ENCODE assay signal across 1 cellular context in the genomic region with DNA sequence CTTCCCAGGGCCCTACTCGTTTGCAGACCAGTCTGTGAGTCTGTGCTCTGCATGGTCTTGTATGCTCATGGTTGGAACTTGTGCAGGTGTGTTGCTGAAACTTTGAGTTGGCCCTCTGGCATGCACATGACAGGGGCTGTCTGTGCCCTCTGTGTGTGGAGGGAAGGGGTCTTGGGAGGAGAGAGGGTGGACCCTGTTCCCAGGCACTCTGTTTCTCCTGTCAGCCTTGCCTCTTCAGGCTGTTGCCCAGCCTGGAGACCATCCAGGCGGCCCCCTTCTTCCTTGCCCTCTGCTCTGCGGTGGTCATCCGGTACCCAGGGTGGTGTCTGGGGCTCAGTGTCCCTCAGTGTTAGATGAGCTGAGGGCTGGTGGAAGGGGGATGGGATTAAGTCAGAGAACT.
TF ChIP-seq lines count a peak whose summit lies in the region.

No MANE protein-coding gene starts in this region.

TF ChIP-seq in WTC11, 78 proteins besides CTCF, POLR2A, EP300 and RAD21 (continued from another document):
- TF ChIP-seq, protein P1, sequence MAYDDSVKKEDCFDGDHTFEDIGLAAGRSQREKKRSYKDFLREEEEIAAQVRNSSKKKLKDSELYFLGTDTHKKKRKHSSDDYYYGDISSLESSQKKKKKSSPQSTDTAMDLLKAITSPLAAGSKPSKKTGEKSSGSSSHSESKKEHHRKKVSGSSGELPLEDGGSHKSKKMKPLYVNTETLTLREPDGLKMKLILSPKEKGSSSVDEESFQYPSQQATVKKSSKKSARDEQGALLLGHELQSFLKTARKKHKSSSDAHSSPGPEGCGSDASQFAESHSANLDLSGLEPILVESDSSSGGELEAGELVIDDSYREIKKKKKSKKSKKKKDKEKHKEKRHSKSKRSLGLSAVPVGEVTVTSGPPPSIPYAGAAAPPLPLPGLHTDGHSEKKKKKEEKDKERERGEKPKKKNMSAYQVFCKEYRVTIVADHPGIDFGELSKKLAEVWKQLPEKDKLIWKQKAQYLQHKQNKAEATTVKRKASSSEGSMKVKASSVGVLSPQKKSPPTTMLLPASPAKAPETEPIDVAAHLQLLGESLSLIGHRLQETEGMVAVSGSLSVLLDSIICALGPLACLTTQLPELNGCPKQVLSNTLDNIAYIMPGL (CRISPR knock-in tag; IDR thresholded peaks at IDR 0.05) = no peak
- TF ChIP-seq GRHL2 (CRISPR knock-in tag; IDR thresholded peaks at IDR 0.05; ENCODE audit: insufficient replicate concordance, severe bottlenecking) = no peak
- no peak for TF ChIP-seq JAZF1 (CRISPR knock-in tag; IDR thresholded peaks at IDR 0.05)
- TF ChIP-seq, protein P2, sequence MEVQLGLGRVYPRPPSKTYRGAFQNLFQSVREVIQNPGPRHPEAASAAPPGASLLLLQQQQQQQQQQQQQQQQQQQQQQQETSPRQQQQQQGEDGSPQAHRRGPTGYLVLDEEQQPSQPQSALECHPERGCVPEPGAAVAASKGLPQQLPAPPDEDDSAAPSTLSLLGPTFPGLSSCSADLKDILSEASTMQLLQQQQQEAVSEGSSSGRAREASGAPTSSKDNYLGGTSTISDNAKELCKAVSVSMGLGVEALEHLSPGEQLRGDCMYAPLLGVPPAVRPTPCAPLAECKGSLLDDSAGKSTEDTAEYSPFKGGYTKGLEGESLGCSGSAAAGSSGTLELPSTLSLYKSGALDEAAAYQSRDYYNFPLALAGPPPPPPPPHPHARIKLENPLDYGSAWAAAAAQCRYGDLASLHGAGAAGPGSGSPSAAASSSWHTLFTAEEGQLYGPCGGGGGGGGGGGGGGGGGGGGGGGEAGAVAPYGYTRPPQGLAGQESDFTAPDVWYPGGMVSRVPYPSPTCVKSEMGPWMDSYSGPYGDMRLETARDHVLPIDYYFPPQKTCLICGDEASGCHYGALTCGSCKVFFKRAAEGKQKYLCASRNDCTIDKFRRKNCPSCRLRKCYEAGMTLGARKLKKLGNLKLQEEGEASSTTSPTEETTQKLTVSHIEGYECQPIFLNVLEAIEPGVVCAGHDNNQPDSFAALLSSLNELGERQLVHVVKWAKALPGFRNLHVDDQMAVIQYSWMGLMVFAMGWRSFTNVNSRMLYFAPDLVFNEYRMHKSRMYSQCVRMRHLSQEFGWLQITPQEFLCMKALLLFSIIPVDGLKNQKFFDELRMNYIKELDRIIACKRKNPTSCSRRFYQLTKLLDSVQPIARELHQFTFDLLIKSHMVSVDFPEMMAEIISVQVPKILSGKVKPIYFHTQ (CRISPR knock-in tag; IDR thresholded peaks at IDR 0.05) = no peak
- TF ChIP-seq ZNF138 (CRISPR knock-in tag; conservative IDR thresholded peaks at IDR 0.05) = no peak
- TF ChIP-seq, protein P3, sequence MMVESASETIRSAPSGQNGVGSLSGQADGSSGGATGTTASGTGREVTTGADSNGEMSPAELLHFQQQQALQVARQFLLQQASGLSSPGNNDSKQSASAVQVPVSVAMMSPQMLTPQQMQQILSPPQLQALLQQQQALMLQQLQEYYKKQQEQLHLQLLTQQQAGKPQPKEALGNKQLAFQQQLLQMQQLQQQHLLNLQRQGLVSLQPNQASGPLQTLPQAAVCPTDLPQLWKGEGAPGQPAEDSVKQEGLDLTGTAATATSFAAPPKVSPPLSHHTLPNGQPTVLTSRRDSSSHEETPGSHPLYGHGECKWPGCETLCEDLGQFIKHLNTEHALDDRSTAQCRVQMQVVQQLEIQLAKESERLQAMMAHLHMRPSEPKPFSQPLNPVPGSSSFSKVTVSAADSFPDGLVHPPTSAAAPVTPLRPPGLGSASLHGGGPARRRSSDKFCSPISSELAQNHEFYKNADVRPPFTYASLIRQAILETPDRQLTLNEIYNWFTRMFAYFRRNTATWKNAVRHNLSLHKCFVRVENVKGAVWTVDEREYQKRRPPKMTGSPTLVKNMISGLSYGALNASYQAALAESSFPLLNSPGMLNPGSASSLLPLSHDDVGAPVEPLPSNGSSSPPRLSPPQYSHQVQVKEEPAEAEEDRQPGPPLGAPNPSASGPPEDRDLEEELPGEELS (CRISPR knock-in tag; IDR thresholded peaks at IDR 0.05) = no peak
- no peak for TF ChIP-seq RORB (CRISPR knock-in tag; IDR thresholded peaks at IDR 0.05)
- TF ChIP-seq, protein P4, sequence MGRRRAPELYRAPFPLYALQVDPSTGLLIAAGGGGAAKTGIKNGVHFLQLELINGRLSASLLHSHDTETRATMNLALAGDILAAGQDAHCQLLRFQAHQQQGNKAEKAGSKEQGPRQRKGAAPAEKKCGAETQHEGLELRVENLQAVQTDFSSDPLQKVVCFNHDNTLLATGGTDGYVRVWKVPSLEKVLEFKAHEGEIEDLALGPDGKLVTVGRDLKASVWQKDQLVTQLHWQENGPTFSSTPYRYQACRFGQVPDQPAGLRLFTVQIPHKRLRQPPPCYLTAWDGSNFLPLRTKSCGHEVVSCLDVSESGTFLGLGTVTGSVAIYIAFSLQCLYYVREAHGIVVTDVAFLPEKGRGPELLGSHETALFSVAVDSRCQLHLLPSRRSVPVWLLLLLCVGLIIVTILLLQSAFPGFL (CRISPR knock-in tag; IDR thresholded peaks at IDR 0.05; ENCODE audit: borderline replicate concordance) = no peak
TF ChIP-seq in WTC11: peak in this region for 0.
